ENCODE assay signal across 25 cellular contexts in genomic region chr1:58819719-58820118, GRCh38. TPM values are rescaled to one million over a fixed set of nuclear protein-coding genes. Genes with fewer than 3 reads are reported as not detected.
A peak's percentile ranks its signal among the peaks of the same experiment; 100 is the strongest.
DNase-seq lines count a peak whose midpoint lies in the region; ATAC-seq and TF ChIP-seq lines count a peak whose summit lies in the region.
"Had no signal": no experiment of that assay in that cellular context is flagged by ENCODE, and none has a peak within 500 bp of the region (broad histone marks: within the 10 kb centered on the region; RNA-seq: fewer than 3 reads in every experiment).

No MANE protein-coding gene starts in this region.

- H2AFZ ChIP-seq in GM23338, result peak overlapping the region; percentile 84
- H2AFZ ChIP-seq: parathyroid adenoma had no signal

- no peaks in the 10 kb centered on the region for H4K20me1 ChIP-seq in GM23338 (replicated peaks; ENCODE audit: insufficient read depth)

- peaks cover 4% of the 10 kb centered on the region; the same call in 1 of the 2 replicates for H3K4me1 ChIP-seq in GM23338 (ENCODE audit: insufficient read depth)
- H3K4me1 ChIP-seq in left ventricle myocardium inferior, result peaks cover 54% of the 10 kb centered on the region

- H3K4me2 ChIP-seq in GM23338, result no peak overlapping the region

- H3K9me2 ChIP-seq in GM23338 (ENCODE audit: insufficient read depth), result no peaks in the 10 kb centered on the region

- no peaks in the 10 kb centered on the region for H3K36me3 Mint-ChIP-seq in GM23338 (ENCODE audit: low read depth)
- H3K36me3 Mint-ChIP-seq in stimulated activated effector memory CD8-positive, alpha-beta T cell treated with anti-CD3 and anti-CD28 coated beads, Interleukin-12 subunit alpha, Interleukin-12 subunit beta, amount 100 ng/mL, for 72 hours, result no peaks in the 10 kb centered on the region
- no peaks in the 10 kb centered on the region for H3K36me3 Mint-ChIP-seq in activated CD4-positive, alpha-beta memory T cell treated with anti-CD3 and anti-CD28 coated beads for 36 hours
- H3K36me3 Mint-ChIP-seq: activated naive CD4-positive, alpha-beta T cell treated with anti-CD3 and anti-CD28 coated beads, Interleukin-2, amount 50 U/mL, for 72 hours; T-cell had no signal

- H3K27ac ChIP-seq in GM23338 (ENCODE audit: low read depth) (no peak overlapping the region), left ventricle myocardium inferior (replicated peaks) (no peak overlapping the region)
- H3K27ac ChIP-seq: C4-2B, esophagus squamous epithelium, parathyroid adenoma, right lobe of liver had no signal

- intact Hi-C loops in left ventricle myocardium inferior (cut with micrococcal nuclease), result loop anchor here (10.0 kb wide), 1 partner anchor 75 kb away; no protein-coding TSS in a partner anchor
- intact Hi-C loops in activated CD4-positive, alpha-beta memory T cell treated with anti-CD3 and anti-CD28 coated beads for 36 hours (cut with micrococcal nuclease), result no loop called here

- no peak overlapping the region for H3K4me3 Mint-ChIP-seq in GM23338
- H3K4me3 Mint-ChIP-seq in stimulated activated effector memory CD8-positive, alpha-beta T cell treated with anti-CD3 and anti-CD28 coated beads, Interleukin-12 subunit alpha, Interleukin-12 subunit beta, amount 100 ng/mL, for 72 hours, result no peak overlapping the region
- H3K4me3 Mint-ChIP-seq in activated CD4-positive, alpha-beta memory T cell treated with anti-CD3 and anti-CD28 coated beads for 36 hours, result no peak overlapping the region
- H3K4me3 Mint-ChIP-seq: activated CD4-positive, alpha-beta T cell treated with anti-CD3 and anti-CD28 coated beads, Interleukin-2, amount 10 ng/mL, durations not matched to agents 24 days and 14 days; activated T-helper 17 cell treated with anti-CD3 and anti-CD28 coated beads, Interleukin-2, amount 50 U/mL, for 72 hours; naive thymus-derived CD4-positive, alpha-beta T cell; T-cell had no signal

- H3K4me1 Mint-ChIP-seq in GM23338, result peaks cover 15% of the 10 kb centered on the region
- peaks cover 11% of the 10 kb centered on the region for H3K4me1 Mint-ChIP-seq in stimulated activated effector memory CD8-positive, alpha-beta T cell treated with anti-CD3 and anti-CD28 coated beads, Interleukin-12 subunit alpha, Interleukin-12 subunit beta, amount 100 ng/mL, for 72 hours
- peaks cover 14% of the 10 kb centered on the region for H3K4me1 Mint-ChIP-seq in activated CD4-positive, alpha-beta memory T cell treated with anti-CD3 and anti-CD28 coated beads for 36 hours (ENCODE audit: low read depth)
- H3K4me1 Mint-ChIP-seq: activated T-helper 17 cell treated with anti-CD3 and anti-CD28 coated beads, Interleukin-2, amount 50 U/mL, for 72 hours had no signal

- no peak overlapping the region for H3K27ac Mint-ChIP-seq in GM23338
- peak overlapping the region; percentile 56 for H3K27ac Mint-ChIP-seq in stimulated activated effector memory CD8-positive, alpha-beta T cell treated with anti-CD3 and anti-CD28 coated beads, Interleukin-12 subunit alpha, Interleukin-12 subunit beta, amount 100 ng/mL, for 72 hours
- H3K27ac Mint-ChIP-seq in activated CD4-positive, alpha-beta memory T cell treated with anti-CD3 and anti-CD28 coated beads for 36 hours, result no peak overlapping the region
- H3K27ac Mint-ChIP-seq: activated CD4-positive, alpha-beta T cell treated with anti-CD3 and anti-CD28 coated beads, Interleukin-2, amount 10 ng/mL, durations not matched to agents 24 days and 14 days; activated naive CD4-positive, alpha-beta T cell treated with anti-CD3 and anti-CD28 coated beads, Interleukin-2, amount 50 U/mL, for 72 hours; activated T-helper 17 cell treated with anti-CD3 and anti-CD28 coated beads, Interleukin-2, amount 50 U/mL, for 72 hours; T-cell had no signal

- peaks cover 10% of the 10 kb centered on the region for H3F3A ChIP-seq in GM23338 (replicated peaks; ENCODE audit: low read depth)

- H3K9me3 Mint-ChIP-seq in GM23338, result no peaks in the 10 kb centered on the region
- no peaks in the 10 kb centered on the region for H3K9me3 Mint-ChIP-seq in stimulated activated effector memory CD8-positive, alpha-beta T cell treated with anti-CD3 and anti-CD28 coated beads, Interleukin-12 subunit alpha, Interleukin-12 subunit beta, amount 100 ng/mL, for 72 hours
- H3K9me3 Mint-ChIP-seq in activated CD4-positive, alpha-beta memory T cell treated with anti-CD3 and anti-CD28 coated beads for 36 hours, result no peaks in the 10 kb centered on the region
- H3K9me3 Mint-ChIP-seq: activated CD4-positive, alpha-beta T cell treated with anti-CD3 and anti-CD28 coated beads, Interleukin-2, amount 10 ng/mL, durations not matched to agents 24 days and 14 days; activated naive CD4-positive, alpha-beta T cell treated with anti-CD3 and anti-CD28 coated beads, Interleukin-2, amount 50 U/mL, for 72 hours; activated T-helper 17 cell treated with anti-CD3 and anti-CD28 coated beads, Interleukin-2, amount 50 U/mL, for 72 hours; T-cell had no signal

- DNase-seq in GM23338 (ENCODE audit: low spot score) (no peak), cardiac fibroblast (ENCODE audit: low read depth in 2 of 2) (peak; percentile 14 to 38), lung microvascular endothelial cell (ENCODE audit: low read depth in 2 of 2) (peak; percentile 3 to 81), left ventricle myocardium inferior (no peak)
- DNase-seq in stimulated activated effector memory CD8-positive, alpha-beta T cell treated with anti-CD3 and anti-CD28 coated beads, Interleukin-12 subunit alpha, Interleukin-12 subunit beta, amount 100 ng/mL, for 72 hours (ENCODE audit: low spot score in 2 of 2), result no peak
- no peak for DNase-seq in activated CD4-positive, alpha-beta memory T cell treated with anti-CD3 and anti-CD28 coated beads for 36 hours
- no peak for DNase-seq in activated CD4-positive, CD25-positive, alpha-beta regulatory T cell (lab: John Stamatoyannopoulos, UW)
- DNase-seq: activated CD4-positive, alpha-beta T cell treated with anti-CD3 and anti-CD28 coated beads, Interleukin-2, amount 10 ng/mL, durations not matched to agents 24 days and 14 days; esophagus squamous epithelium; Karpas-422; kidney glomerular epithelial cell; naive thymus-derived CD4-positive, alpha-beta T cell; NCI-H187 treated with DMSO at 0.1 percent for 48 hours; NCI-H82; OCI-M1; right lobe of liver; SHP77 treated with DMSO at 0.1 percent for 48 hours; stimulated activated CD4-positive, alpha-beta T cell treated with anti-CD3 and anti-CD28 coated beads, Interleukin-15, amount 100 ng/mL, for 24 hours; stimulated activated CD8-positive, alpha-beta memory T cell treated with anti-CD3 and anti-CD28 coated beads, Interleukin-4, amount 100 ng/mL, for 48 hours; T-cell had no signal

- POLR2A ChIA-PET in activated CD4-positive, alpha-beta memory T cell treated with anti-CD3 and anti-CD28 coated beads for 36 hours (lab: Charles Lee), result no interaction called here

- CTCF ChIA-PET in activated CD4-positive, alpha-beta memory T cell treated with anti-CD3 and anti-CD28 coated beads for 36 hours (lab: Charles Lee), result interaction anchor here (0.6 kb wide), 1 partner anchor 866 kb away, joined by 4 read pairs; no protein-coding TSS in a partner anchor

- H3K27me3 ChIP-seq in GM23338 (ENCODE audit: insufficient read depth) (peaks cover 8% of the 10 kb centered on the region), left ventricle myocardium inferior (ENCODE audit: low read depth) (no peaks in the 10 kb centered on the region)
- H3K27me3 ChIP-seq: esophagus squamous epithelium, right lobe of liver had no signal

- peaks cover 16% of the 10 kb centered on the region for H3K27me3 Mint-ChIP-seq in GM23338 (ENCODE audit: insufficient read depth, low read depth, poor library complexity)
- H3K27me3 Mint-ChIP-seq in activated CD4-positive, alpha-beta memory T cell treated with anti-CD3 and anti-CD28 coated beads for 36 hours, result no peaks in the 10 kb centered on the region
- H3K27me3 Mint-ChIP-seq: activated CD4-positive, alpha-beta T cell treated with anti-CD3 and anti-CD28 coated beads, Interleukin-2, amount 10 ng/mL, durations not matched to agents 24 days and 14 days; activated T-helper 17 cell treated with anti-CD3 and anti-CD28 coated beads, Interleukin-2, amount 50 U/mL, for 72 hours; T-cell had no signal

- H3K4me3 ChIP-seq in GM23338 (no peak overlapping the region), cardiac fibroblast (replicated peaks in 1 of 2; ENCODE audit: low read depth in 2 of 2, low read length in 2 of 2) (no peak overlapping the region), left ventricle myocardium inferior (no peak overlapping the region)
- H3K4me3 ChIP-seq: esophagus squamous epithelium, right lobe of liver had no signal

- ATAC-seq in GM23338, result no peak
- ATAC-seq in stimulated activated effector memory CD8-positive, alpha-beta T cell treated with anti-CD3 and anti-CD28 coated beads, Interleukin-12 subunit alpha, Interleukin-12 subunit beta, amount 100 ng/mL, for 72 hours, result no peak
- ATAC-seq in HG03442 (IDR thresholded peaks at IDR 0.05; ENCODE audit: unreplicated experiment), result no peak
- ATAC-seq: activated naive CD4-positive, alpha-beta T cell treated with anti-CD3 and anti-CD28 coated beads, Interleukin-2, amount 50 U/mL, for 72 hours; activated T-helper 17 cell treated with anti-CD3 and anti-CD28 coated beads, Interleukin-2, amount 50 U/mL, for 72 hours; naive thymus-derived CD4-positive, alpha-beta T cell; T-cell had no signal

- H3K79me2 ChIP-seq in GM23338 (replicated peaks; ENCODE audit: insufficient read depth), result no peaks in the 10 kb centered on the region
- H3K79me2 ChIP-seq: parathyroid adenoma had no signal

- H3K36me3 ChIP-seq in GM23338 (ENCODE audit: insufficient read depth), result no peaks in the 10 kb centered on the region
- no peaks in the 10 kb centered on the region for H3K36me3 ChIP-seq in left ventricle myocardium inferior
- H3K36me3 ChIP-seq: esophagus squamous epithelium, right lobe of liver had no signal

- H3K9me3 ChIP-seq in left ventricle myocardium inferior (replicated peaks), result no peaks in the 10 kb centered on the region
- H3K9me3 ChIP-seq: esophagus squamous epithelium, right lobe of liver had no signal

- TF ChIP-seq CTCF in GM23338 (conservative IDR thresholded peaks at IDR 0.05; ENCODE audit: low read depth in 2 of 2) (no peak), cardiac fibroblast (IDR thresholded peaks at IDR 0.05; ENCODE audit: low read depth, low read length) (no peak), left ventricle myocardium inferior (IDR thresholded peaks at IDR 0.05; ENCODE audit: borderline replicate concordance) (no peak)

TF ChIP-seq in GM23338, 12 proteins besides CTCF, POLR2A, EP300 and RAD21 (continues in another document):
- TF ChIP-seq STAT1 (IDR thresholded peaks at IDR 0.05; ENCODE audit: unreplicated experiment) (no peak), ZNF331 (CRISPR knock-in tag; IDR thresholded peaks at IDR 0.05; ENCODE audit: low read depth) (no peak), POLR2AphosphoS5 (IDR thresholded peaks at IDR 0.05; ENCODE audit: low read depth) (no peak), JUNB (IDR thresholded peaks at IDR 0.05; ENCODE audit: unreplicated experiment) (no peak), ZNF114 (CRISPR knock-in tag; IDR thresholded peaks at IDR 0.05) (no peak)

RNA-seq across cellular contexts. Expression of gene JUN, which starts 35.9 kb away (rescaled TPM):
- 21.6 and 28.5 TPM in 2 replicates for total RNA-seq in GM23338 (2014; rRNA removed; shearing (Covaris generic))
- 19.6 and 23.3 TPM in 2 replicates for polyA plus RNA-seq in GM23338 (2016; fragmentation: Nextera tagmentation; extraction: Ambion mirVana)
- total RNA-seq in lung microvascular endothelial cell, result 48.4 and 152 TPM in 2 replicates
- 101 TPM for total RNA-seq in left ventricle myocardium inferior
- total RNA-seq in activated CD4-positive, alpha-beta memory T cell treated with anti-CD3 and anti-CD28 coated beads for 36 hours, result 10 to 100 TPM; 12.5 to 13.2 TPM

Comparison
In these comparisons a context has a peak if more than half of its experiments do, and no peak if none do; other contexts are left out.
1. DNase-seq: peak in cardiac fibroblast (2 of 2) and lung microvascular endothelial cell (2 of 2); none in GM23338 (single experiment), stimulated activated effector memory CD8-positive, alpha-beta T cell treated with anti-CD3 and anti-CD28 coated beads, Interleukin-12 subunit alpha, Interleukin-12 subunit beta, amount 100 ng/mL, for 72 hours (0 of 2), left ventricle myocardium inferior (single experiment), activated CD4-positive, alpha-beta memory T cell treated with anti-CD3 and anti-CD28 coated beads for 36 hours (single experiment) and activated CD4-positive, CD25-positive, alpha-beta regulatory T cell (0 of 4).